Comparison of ENCODE assay signal across 1 cellular context in the genomic region with DNA sequence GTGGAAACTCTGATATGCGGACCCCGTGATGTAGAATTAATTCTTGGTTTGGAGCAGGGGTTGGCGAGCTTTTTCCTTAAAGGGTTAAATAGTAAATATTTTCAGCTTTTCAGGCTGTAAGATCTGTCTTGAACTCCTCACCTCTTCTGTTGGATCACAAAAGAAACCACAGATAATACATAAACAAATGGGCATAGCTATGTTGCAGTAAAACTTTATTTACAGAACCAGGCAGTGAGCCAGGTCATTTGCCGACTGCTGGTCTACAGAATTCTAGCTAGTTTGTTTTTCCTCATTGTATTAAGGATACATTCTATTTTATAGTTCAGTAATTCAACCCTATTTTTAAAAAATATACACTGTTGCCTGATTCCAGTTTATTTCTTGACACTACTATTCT.
TF ChIP-seq lines count a peak whose summit lies in the region.

No MANE protein-coding gene starts in this region.

TF ChIP-seq in K562, 482 proteins besides CTCF, POLR2A, EP300 and RAD21:
- TF ChIP-seq, protein P1, sequence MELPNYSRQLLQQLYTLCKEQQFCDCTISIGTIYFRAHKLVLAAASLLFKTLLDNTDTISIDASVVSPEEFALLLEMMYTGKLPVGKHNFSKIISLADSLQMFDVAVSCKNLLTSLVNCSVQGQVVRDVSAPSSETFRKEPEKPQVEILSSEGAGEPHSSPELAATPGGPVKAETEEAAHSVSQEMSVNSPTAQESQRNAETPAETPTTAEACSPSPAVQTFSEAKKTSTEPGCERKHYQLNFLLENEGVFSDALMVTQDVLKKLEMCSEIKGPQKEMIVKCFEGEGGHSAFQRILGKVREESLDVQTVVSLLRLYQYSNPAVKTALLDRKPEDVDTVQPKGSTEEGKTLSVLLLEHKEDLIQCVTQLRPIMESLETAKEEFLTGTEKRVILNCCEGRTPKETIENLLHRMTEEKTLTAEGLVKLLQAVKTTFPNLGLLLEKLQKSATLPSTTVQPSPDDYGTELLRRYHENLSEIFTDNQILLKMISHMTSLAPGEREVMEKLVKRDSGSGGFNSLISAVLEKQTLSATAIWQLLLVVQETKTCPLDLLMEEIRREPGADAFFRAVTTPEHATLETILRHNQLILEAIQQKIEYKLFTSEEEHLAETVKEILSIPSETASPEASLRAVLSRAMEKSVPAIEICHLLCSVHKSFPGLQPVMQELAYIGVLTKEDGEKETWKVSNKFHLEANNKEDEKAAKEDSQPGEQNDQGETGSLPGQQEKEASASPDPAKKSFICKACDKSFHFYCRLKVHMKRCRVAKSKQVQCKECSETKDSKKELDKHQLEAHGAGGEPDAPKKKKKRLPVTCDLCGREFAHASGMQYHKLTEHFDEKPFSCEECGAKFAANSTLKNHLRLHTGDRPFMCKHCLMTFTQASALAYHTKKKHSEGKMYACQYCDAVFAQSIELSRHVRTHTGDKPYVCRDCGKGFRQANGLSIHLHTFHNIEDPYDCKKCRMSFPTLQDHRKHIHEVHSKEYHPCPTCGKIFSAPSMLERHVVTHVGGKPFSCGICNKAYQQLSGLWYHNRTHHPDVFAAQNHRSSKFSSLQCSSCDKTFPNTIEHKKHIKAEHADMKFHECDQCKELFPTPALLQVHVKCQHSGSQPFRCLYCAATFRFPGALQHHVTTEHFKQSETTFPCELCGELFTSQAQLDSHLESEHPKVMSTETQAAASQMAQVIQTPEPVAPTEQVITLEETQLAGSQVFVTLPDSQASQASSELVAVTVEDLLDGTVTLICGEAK (IDR thresholded peaks at IDR 0.05): peak; percentile 29; the same call in 1 of the 2 replicates
- TF ChIP-seq, protein P1 (CRISPR knock-in tag; IDR thresholded peaks at IDR 0.05): no peak
- TF ChIP-seq, protein P2, sequence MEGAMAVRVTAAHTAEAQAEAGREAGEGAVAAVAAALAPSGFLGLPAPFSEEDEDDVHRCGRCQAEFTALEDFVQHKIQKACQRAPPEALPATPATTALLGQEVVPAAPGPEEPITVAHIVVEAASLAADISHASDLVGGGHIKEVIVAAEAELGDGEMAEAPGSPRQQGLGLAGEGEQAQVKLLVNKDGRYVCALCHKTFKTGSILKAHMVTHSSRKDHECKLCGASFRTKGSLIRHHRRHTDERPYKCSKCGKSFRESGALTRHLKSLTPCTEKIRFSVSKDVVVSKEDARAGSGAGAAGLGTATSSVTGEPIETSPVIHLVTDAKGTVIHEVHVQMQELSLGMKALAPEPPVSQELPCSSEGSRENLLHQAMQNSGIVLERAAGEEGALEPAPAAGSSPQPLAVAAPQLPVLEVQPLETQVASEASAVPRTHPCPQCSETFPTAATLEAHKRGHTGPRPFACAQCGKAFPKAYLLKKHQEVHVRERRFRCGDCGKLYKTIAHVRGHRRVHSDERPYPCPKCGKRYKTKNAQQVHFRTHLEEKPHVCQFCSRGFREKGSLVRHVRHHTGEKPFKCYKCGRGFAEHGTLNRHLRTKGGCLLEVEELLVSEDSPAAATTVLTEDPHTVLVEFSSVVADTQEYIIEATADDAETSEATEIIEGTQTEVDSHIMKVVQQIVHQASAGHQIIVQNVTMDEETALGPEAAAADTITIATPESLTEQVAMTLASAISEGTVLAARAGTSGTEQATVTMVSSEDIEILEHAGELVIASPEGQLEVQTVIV (CRISPR knock-in tag; IDR thresholded peaks at IDR 0.05; ENCODE audit: borderline replicate concordance): no peak
